ENCODE assay signal across 9 cellular contexts in genomic region chr17:14211778-14212177, GRCh38. TPM values are rescaled to one million over a fixed set of nuclear protein-coding genes. Genes with fewer than 3 reads are reported as not detected.
DNase-seq lines count a peak whose midpoint lies in the region; ATAC-seq and TF ChIP-seq lines count a peak whose summit lies in the region.
"Had no signal": no experiment of that assay in that cellular context is flagged by ENCODE, and none has a peak within 500 bp of the region (broad histone marks: within the 10 kb centered on the region; RNA-seq: fewer than 3 reads in every experiment).

No MANE protein-coding gene starts in this region.

- no peaks in the 10 kb centered on the region for H3K9me3 ChIP-seq in cardiac muscle cell (ENCODE audit: low read depth)
- H3K9me3 ChIP-seq in right atrium auricular region = no peaks in the 10 kb centered on the region
- no peaks in the 10 kb centered on the region for H3K9me3 ChIP-seq in upper lobe of left lung

- no peak for TF ChIP-seq POLR2A in upper lobe of left lung (IDR thresholded peaks at IDR 0.05)

- TF ChIP-seq EP300 in upper lobe of left lung (IDR thresholded peaks at IDR 0.05) = no peak

- peaks cover 13% of the 10 kb centered on the region for H3K4me1 Mint-ChIP-seq in activated T-cell treated with anti-CD3 and anti-CD28 coated beads, Interleukin-2, amount 50 U/mL, for 4 hours (ENCODE audit: low read depth)
- peaks cover 42 to 45% of the 10 kb centered on the region in 2 donors for H3K4me1 Mint-ChIP-seq in immature natural killer cell

- peak overlapping the region; percentile 22 for H3K4me3 Mint-ChIP-seq in activated T-cell treated with anti-CD3 and anti-CD28 coated beads, Interleukin-2, amount 50 U/mL, for 4 hours
- H3K4me3 Mint-ChIP-seq in immature natural killer cell = peak overlapping the region in 1 of 5 donors; percentile 45

- no peaks in the 10 kb centered on the region for H3K27me3 Mint-ChIP-seq in activated T-cell treated with anti-CD3 and anti-CD28 coated beads, Interleukin-2, amount 50 U/mL, for 4 hours (ENCODE audit: low read depth)
- peaks cover 0 to 3% (median 2%) of the 10 kb centered on the region in 3 donors for H3K27me3 Mint-ChIP-seq in immature natural killer cell (ENCODE audit: low read depth in 3 of 3)

- H3K4me1 ChIP-seq in cardiac muscle cell (ENCODE audit: low read depth) = no peaks in the 10 kb centered on the region
- no peaks in the 10 kb centered on the region for H3K4me1 ChIP-seq in right atrium auricular region
- H3K4me1 ChIP-seq in upper lobe of left lung = no peaks in the 10 kb centered on the region

- TF ChIP-seq CTCF in cardiac muscle cell (IDR thresholded peaks at IDR 0.05; ENCODE audit: low read depth, low read length) (peak; percentile 56), right atrium auricular region (IDR thresholded peaks at IDR 0.05) (peak in 1 of 2 donors; percentile 63), upper lobe of left lung (IDR thresholded peaks at IDR 0.05) (peak; percentile 24 to 61 (median 44))

- H3K36me3 ChIP-seq in cardiac muscle cell (peaks cover 6% of the 10 kb centered on the region), right atrium auricular region (peaks cover 13% of the 10 kb centered on the region), upper lobe of left lung (peaks cover 0 to 9% (median 6%) of the 10 kb centered on the region in 4 donors)

- peak in 1 of 2 donors; percentile 51 for ATAC-seq in activated T-cell treated with anti-CD3 and anti-CD28 coated beads, Interleukin-2, amount 50 U/mL, for 4 hours
- ATAC-seq in upper lobe of left lung (ENCODE audit: low FRiP score in 2 of 2) (peak; percentile 6 to 16), GM18520 (IDR thresholded peaks at IDR 0.05; ENCODE audit: unreplicated experiment) (no peak), HG03354 (IDR thresholded peaks at IDR 0.05; ENCODE audit: poor library complexity, severe bottlenecking, unreplicated experiment) (no peak)

- H3K4me3 ChIP-seq in cardiac muscle cell (no peak overlapping the region), right atrium auricular region (no peak overlapping the region), upper lobe of left lung (no peak overlapping the region)

- H3K27ac ChIP-seq in cardiac muscle cell (no peak overlapping the region), right atrium auricular region (no peak overlapping the region), upper lobe of left lung (no peak overlapping the region)

- H3K36me3 Mint-ChIP-seq in activated T-cell treated with anti-CD3 and anti-CD28 coated beads, Interleukin-2, amount 50 U/mL, for 4 hours (ENCODE audit: insufficient read depth) = peaks cover 33% of the 10 kb centered on the region
- H3K36me3 Mint-ChIP-seq in immature natural killer cell = peaks cover 0 to 34% (median 10%) of the 10 kb centered on the region in 3 donors

- no peaks in the 10 kb centered on the region for H3K9me3 Mint-ChIP-seq in activated T-cell treated with anti-CD3 and anti-CD28 coated beads, Interleukin-2, amount 50 U/mL, for 4 hours
- H3K9me3 Mint-ChIP-seq in immature natural killer cell = peaks cover 0 to 1% (median 0%) of the 10 kb centered on the region in 6 donors

- no peaks in the 10 kb centered on the region for H3K27me3 ChIP-seq in cardiac muscle cell
- H3K27me3 ChIP-seq in right atrium auricular region = no peaks in the 10 kb centered on the region
- H3K27me3 ChIP-seq in upper lobe of left lung = no peaks in the 10 kb centered on the region

- H3K27ac Mint-ChIP-seq in immature natural killer cell = peak overlapping the region in 2 of 6 donors; percentile 71 to 73

- 71 to 79% methylated on average over 12 to 17 of the region's 17 CpGs for WGBS in upper lobe of left lung, 2 donors

- no peak for DNase-seq in cardiac muscle cell (ENCODE audit: low read depth in 1 of 2, low spot score in 1 of 2)
- DNase-seq in right atrium auricular region (ENCODE audit: low spot score) = no peak
- peak; percentile 37 for DNase-seq in activated T-cell treated with anti-CD3 and anti-CD28 coated beads, Interleukin-2, amount 50 U/mL, for 4 hours
- DNase-seq in immature natural killer cell = peak; percentile 36 to 50 (median 50)
- peak; percentile 42 to 88 for DNase-seq in upper lobe of left lung
- no peak for DNase-seq in NCI-H2107 (lab: John Stamatoyannopoulos, UW)

RNA-seq across cellular contexts. Expression of gene CDRT15, which starts 24.9 kb away (rescaled TPM):
- total RNA-seq in cardiac muscle cell = not detected in 2 replicates
- polyA plus RNA-seq in cardiac muscle cell = 0.42 TPM in 1 of 2 replicates, not detected in the other
- total RNA-seq in right atrium auricular region = not detected
- not detected for total RNA-seq in activated T-cell treated with anti-CD3 and anti-CD28 coated beads, Interleukin-2, amount 50 U/mL, for 4 hours
- polyA plus RNA-seq in immature natural killer cell = not detected
- total RNA-seq in upper lobe of left lung = not detected
- total RNA-seq: subcutaneous adipose tissue had no signal

Comparison
In these comparisons a context has a peak if more than half of its experiments do, and no peak if none do; other contexts are left out.
1. DNase-seq: peak in activated T-cell treated with anti-CD3 and anti-CD28 coated beads, Interleukin-2, amount 50 U/mL, for 4 hours (single experiment), immature natural killer cell (3 of 3) and upper lobe of left lung (2 of 2); none in cardiac muscle cell (0 of 2), right atrium auricular region (single experiment) and NCI-H2107 (single experiment).
2. ATAC-seq: peak in upper lobe of left lung (2 of 2); none in GM18520 (single experiment) and HG03354 (single experiment).